ENCODE assay signal across 2 cellular contexts in the genomic region with DNA sequence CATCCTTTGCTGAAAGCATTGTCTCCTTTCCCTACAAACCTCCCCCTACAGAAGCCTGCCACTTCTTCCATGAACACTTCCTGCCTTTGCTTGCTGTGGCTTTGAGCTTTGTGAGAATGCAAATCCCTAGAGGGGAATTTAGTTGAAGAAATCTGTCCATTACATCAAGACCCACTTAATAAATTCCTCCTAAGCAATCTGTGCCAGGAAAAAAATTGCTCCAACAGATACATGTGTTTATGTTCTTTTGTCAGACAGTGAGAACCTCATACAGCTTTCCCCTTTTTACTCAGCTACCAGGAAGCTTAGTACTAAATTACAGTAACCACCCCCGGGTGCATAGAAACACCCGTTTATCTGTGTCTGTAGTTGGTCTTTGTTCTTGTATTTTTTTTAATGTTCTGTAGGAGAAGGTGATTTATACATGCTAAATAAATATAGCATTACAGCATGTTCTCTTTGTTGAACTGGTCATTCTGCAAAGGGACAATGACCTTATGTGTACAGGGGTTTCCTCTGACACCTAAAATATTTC.
TF ChIP-seq lines count a peak whose summit lies in the region.

No MANE protein-coding gene starts in this region.

TF ChIP-seq in IMR-90, 13 proteins besides CTCF, POLR2A, EP300 and RAD21:
- TF ChIP-seq SMC3 (IDR thresholded peaks at IDR 0.05; ENCODE audit: low read depth, low read length) (no peak), RCOR1 (IDR thresholded peaks at IDR 0.05; ENCODE audit: insufficient replicate concordance, low read length) (no peak), MXI1 (IDR thresholded peaks at IDR 0.05; ENCODE audit: borderline replicate concordance, low read depth, low read length) (no peak), NFE2L2 (IDR thresholded peaks at IDR 0.05; ENCODE audit: low read depth, low read length) (no peak), FOS (IDR thresholded peaks at IDR 0.05; ENCODE audit: low read depth, low read length) (no peak), MAFK (IDR thresholded peaks at IDR 0.05; ENCODE audit: low read depth, low read length) (no peak), BHLHE40 (IDR thresholded peaks at IDR 0.05; ENCODE audit: low read depth, low read length) (no peak), RFX5 (IDR thresholded peaks at IDR 0.05; ENCODE audit: low read depth, low read length) (no peak), MAZ (IDR thresholded peaks at IDR 0.05; ENCODE audit: borderline replicate concordance, low read depth, low read length) (no peak), CHD1 (IDR thresholded peaks at IDR 0.05; ENCODE audit: low read depth, low read length) (no peak), CEBPB (IDR thresholded peaks at IDR 0.05; ENCODE audit: low read depth, low read length) (no peak)
- TF ChIP-seq, protein P1, sequence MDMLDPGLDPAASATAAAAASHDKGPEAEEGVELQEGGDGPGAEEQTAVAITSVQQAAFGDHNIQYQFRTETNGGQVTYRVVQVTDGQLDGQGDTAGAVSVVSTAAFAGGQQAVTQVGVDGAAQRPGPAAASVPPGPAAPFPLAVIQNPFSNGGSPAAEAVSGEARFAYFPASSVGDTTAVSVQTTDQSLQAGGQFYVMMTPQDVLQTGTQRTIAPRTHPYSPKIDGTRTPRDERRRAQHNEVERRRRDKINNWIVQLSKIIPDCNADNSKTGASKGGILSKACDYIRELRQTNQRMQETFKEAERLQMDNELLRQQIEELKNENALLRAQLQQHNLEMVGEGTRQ (IDR thresholded peaks at IDR 0.05; ENCODE audit: low read depth, low read length) = no peak
- TF ChIP-seq, protein P2, sequence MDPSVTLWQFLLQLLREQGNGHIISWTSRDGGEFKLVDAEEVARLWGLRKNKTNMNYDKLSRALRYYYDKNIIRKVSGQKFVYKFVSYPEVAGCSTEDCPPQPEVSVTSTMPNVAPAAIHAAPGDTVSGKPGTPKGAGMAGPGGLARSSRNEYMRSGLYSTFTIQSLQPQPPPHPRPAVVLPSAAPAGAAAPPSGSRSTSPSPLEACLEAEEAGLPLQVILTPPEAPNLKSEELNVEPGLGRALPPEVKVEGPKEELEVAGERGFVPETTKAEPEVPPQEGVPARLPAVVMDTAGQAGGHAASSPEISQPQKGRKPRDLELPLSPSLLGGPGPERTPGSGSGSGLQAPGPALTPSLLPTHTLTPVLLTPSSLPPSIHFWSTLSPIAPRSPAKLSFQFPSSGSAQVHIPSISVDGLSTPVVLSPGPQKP (IDR thresholded peaks at IDR 0.05; ENCODE audit: borderline replicate concordance, low read depth, low read length) = no peak

TF ChIP-seq in GM12891, 5 proteins besides CTCF, POLR2A, EP300 and RAD21:
- TF ChIP-seq POU2F2 (IDR thresholded peaks at IDR 0.05; ENCODE audit: low read depth, low read length) (no peak), TAF1 (IDR thresholded peaks at IDR 0.05; ENCODE audit: low read depth, low read length) (no peak), PAX5 (IDR thresholded peaks at IDR 0.05; ENCODE audit: insufficient read depth, low read length, severe bottlenecking) (no peak), SPI1 (IDR thresholded peaks at IDR 0.05; ENCODE audit: low read depth, low read length) (no peak), POLR2AphosphoS5 (IDR thresholded peaks at IDR 0.05; ENCODE audit: low read depth, low read length) (no peak)
